Comparison of ENCODE assay signal across 8 cellular contexts in the genomic region with DNA sequence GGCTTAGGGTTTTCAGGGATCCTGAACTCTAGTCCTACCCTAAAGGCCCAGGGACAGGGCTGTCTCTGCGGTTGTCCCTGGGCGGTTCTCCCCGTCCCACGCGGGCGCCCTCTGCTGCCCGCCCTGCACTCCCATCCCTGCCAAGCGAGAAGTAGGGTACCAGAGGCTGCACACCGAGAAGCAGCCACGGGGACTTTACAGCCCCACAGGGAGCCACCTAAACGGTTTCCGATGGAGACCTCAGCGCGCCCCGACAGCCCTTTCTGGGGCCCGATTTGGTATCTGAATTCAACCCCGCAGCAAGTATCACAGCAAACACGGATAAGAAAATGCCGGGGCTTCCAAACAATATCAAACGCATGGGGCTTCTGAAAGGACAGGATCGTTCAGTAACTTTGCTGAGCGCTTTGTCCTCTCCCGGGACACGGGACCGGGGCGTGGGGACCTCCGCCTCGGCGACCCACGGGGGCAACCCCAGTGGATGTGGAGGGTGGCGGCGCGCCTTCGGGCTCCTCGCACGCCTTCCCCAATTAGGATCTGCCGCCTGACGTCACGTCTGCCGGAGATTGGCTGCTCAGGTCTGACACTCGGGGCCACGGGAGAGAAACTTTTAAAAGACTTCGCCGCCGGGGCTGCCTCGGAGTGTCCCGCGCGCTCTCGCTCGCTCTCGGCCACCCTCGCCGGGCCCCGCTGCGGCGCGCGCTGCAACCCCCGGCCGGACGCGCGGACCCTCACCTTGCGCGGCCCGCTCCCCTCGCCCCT. TPM values are rescaled to one million over a fixed set of nuclear protein-coding genes. Genes with fewer than 3 reads are reported as not detected.
DNase-seq lines count a peak whose midpoint lies in the region; ATAC-seq and FAIRE-seq lines count a peak whose summit lies in the region.

A gene with protein sequence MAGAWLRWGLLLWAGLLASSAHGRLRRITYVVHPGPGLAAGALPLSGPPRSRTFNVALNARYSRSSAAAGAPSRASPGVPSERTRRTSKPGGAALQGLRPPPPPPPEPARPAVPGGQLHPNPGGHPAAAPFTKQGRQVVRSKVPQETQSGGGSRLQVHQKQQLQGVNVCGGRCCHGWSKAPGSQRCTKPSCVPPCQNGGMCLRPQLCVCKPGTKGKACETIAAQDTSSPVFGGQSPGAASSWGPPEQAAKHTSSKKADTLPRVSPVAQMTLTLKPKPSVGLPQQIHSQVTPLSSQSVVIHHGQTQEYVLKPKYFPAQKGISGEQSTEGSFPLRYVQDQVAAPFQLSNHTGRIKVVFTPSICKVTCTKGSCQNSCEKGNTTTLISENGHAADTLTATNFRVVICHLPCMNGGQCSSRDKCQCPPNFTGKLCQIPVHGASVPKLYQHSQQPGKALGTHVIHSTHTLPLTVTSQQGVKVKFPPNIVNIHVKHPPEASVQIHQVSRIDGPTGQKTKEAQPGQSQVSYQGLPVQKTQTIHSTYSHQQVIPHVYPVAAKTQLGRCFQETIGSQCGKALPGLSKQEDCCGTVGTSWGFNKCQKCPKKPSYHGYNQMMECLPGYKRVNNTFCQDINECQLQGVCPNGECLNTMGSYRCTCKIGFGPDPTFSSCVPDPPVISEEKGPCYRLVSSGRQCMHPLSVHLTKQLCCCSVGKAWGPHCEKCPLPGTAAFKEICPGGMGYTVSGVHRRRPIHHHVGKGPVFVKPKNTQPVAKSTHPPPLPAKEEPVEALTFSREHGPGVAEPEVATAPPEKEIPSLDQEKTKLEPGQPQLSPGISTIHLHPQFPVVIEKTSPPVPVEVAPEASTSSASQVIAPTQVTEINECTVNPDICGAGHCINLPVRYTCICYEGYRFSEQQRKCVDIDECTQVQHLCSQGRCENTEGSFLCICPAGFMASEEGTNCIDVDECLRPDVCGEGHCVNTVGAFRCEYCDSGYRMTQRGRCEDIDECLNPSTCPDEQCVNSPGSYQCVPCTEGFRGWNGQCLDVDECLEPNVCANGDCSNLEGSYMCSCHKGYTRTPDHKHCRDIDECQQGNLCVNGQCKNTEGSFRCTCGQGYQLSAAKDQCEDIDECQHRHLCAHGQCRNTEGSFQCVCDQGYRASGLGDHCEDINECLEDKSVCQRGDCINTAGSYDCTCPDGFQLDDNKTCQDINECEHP (N-terminal part only) (plus strand): TSS at position 640 of the 762 bp plus-strand sequence. CDS start 372 bp downstream, outside the sequence.

- H3K23ac ChIP-seq in mesendoderm (ENCODE audit: low read length) = peak within 1 kb of the TSS; percentile 37

- no peak within 1 kb of the TSS for H4K5ac ChIP-seq in mesendoderm (ENCODE audit: low read length)

- no peaks in the 10 kb centered on the region for H3K9me3 Mint-ChIP-seq in activated CD8-positive, alpha-beta T cell treated with anti-CD3 and anti-CD28 coated beads, Interleukin-2, amount 10 ng/mL, durations not matched to agents 7 days and 5 days (ENCODE audit: insufficient read depth)

- peak within 1 kb of the TSS; percentile 95 for H2BK120ac ChIP-seq in mesendoderm (ENCODE audit: low read depth, low read length)

- no peak within 1 kb of the TSS for H3K27ac Mint-ChIP-seq in activated CD8-positive, alpha-beta T cell treated with anti-CD3 and anti-CD28 coated beads, Interleukin-2, amount 10 ng/mL, durations not matched to agents 7 days and 5 days

- peak; percentile 51 for FAIRE-seq in GM18507 (lab: Jason Lieb, UNC)

- H3K27ac ChIP-seq in mesendoderm (ENCODE audit: low read depth, low read length) = peak within 1 kb of the TSS; percentile 80

- H3K79me1 ChIP-seq in mesendoderm (ENCODE audit: low read length) = no peaks in the 10 kb centered on the region

- no peaks in the 10 kb centered on the region for H3K27me3 ChIP-seq in mesendoderm (ENCODE audit: insufficient read depth, low read length, poor library complexity)

- H3K4me1 Mint-ChIP-seq in activated CD8-positive, alpha-beta T cell treated with anti-CD3 and anti-CD28 coated beads, Interleukin-2, amount 10 ng/mL, durations not matched to agents 7 days and 5 days (ENCODE audit: low read depth) = peaks cover 7% of the 10 kb centered on the region

- H3K18ac ChIP-seq in mesendoderm (ENCODE audit: low read length) = peak within 1 kb of the TSS; percentile 100

- H3K4ac ChIP-seq in mesendoderm (ENCODE audit: low read depth, low read length) = peak within 1 kb of the TSS; percentile 74

- H3K36me3 ChIP-seq in mesendoderm (ENCODE audit: control insufficient read depth, insufficient read depth, low read length) = no peaks in the 10 kb centered on the region

- H3K4me2 ChIP-seq in mesendoderm (ENCODE audit: low read length) = peak within 1 kb of the TSS; percentile 94

- H2AK5ac ChIP-seq in mesendoderm (ENCODE audit: low read length) = no peak within 1 kb of the TSS

- in situ Hi-C loops in ACHN (cut with HindIII; ENCODE audit: low pct_ligation_motif_present, low pct_unique_long_range_greater_than_20kb, low sequenced_read_pairs) = no loop called here
- in situ Hi-C loops in endometrial microvascular endothelial cells (cut with HindIII; ENCODE audit: inconsistent ontology term, low pct_unique_long_range_greater_than_20kb, low sequenced_read_pairs) = no loop called here

- no CpG with 5 or more reads among the region's 68 CpGs for WGBS in mesendoderm (ENCODE audit: extremely low coverage, insufficient coverage, low lambda C conversion rate)

- peak within 1 kb of the TSS; percentile 98 for H4K8ac ChIP-seq in mesendoderm (ENCODE audit: low read depth, low read length)

- H3K79me2 ChIP-seq in mesendoderm (ENCODE audit: control insufficient read depth, insufficient read depth, low read length) = no peaks in the 10 kb centered on the region

- H3K4me3 ChIP-seq in mesendoderm (ENCODE audit: low read length) = peak within 1 kb of the TSS; percentile 64

- H3K27me3 Mint-ChIP-seq in activated CD8-positive, alpha-beta T cell treated with anti-CD3 and anti-CD28 coated beads, Interleukin-2, amount 10 ng/mL, durations not matched to agents 7 days and 5 days (ENCODE audit: low read depth) = peaks cover 29% of the 10 kb centered on the region

- peak within 1 kb of the TSS; percentile 74 for H3K4me3 Mint-ChIP-seq in activated CD8-positive, alpha-beta T cell treated with anti-CD3 and anti-CD28 coated beads, Interleukin-2, amount 10 ng/mL, durations not matched to agents 7 days and 5 days

- peak; percentile 69 for DNase-seq in ACHN
- DNase-seq in GM18507 (ENCODE audit: extremely low spot score, insufficient read length, low read depth) = peak; percentile 29
- peak; percentile 79 for DNase-seq in NCI-H2171 treated with DMSO at 0.1 percent for 48 hours (lab: John Stamatoyannopoulos, UW)
- peak; percentile 75 for DNase-seq in activated CD8-positive, alpha-beta T cell treated with anti-CD3 and anti-CD28 coated beads, Interleukin-2, amount 10 ng/mL, durations not matched to agents 7 days and 5 days
- DNase-seq in mesendoderm = peak; percentile 85
- DNase-seq in stimulated activated CD8-positive, alpha-beta memory T cell treated with anti-CD3 and anti-CD28 coated beads, Interleukin-15, amount 100 ng/mL, for 24 hours (ENCODE audit: low read depth) = peak; percentile 6

- H2BK5ac ChIP-seq in mesendoderm (ENCODE audit: low read length) = no peak within 1 kb of the TSS

- no peaks in the 10 kb centered on the region for H3K4me1 ChIP-seq in mesendoderm (ENCODE audit: control insufficient read depth, low read depth, low read length)

- peak within 1 kb of the TSS; percentile 91 for H3K56ac ChIP-seq in mesendoderm (ENCODE audit: low read length)

- POLR2A ChIA-PET in activated CD8-positive, alpha-beta T cell treated with anti-CD3 and anti-CD28 coated beads, Interleukin-2, amount 10 ng/mL, durations not matched to agents 7 days and 5 days (lab: Charles Lee) = no interaction called here

- no peaks in the 10 kb centered on the region for H3K36me3 Mint-ChIP-seq in activated CD8-positive, alpha-beta T cell treated with anti-CD3 and anti-CD28 coated beads, Interleukin-2, amount 10 ng/mL, durations not matched to agents 7 days and 5 days (ENCODE audit: low read depth)

- CTCF ChIA-PET in activated CD8-positive, alpha-beta T cell treated with anti-CD3 and anti-CD28 coated beads, Interleukin-2, amount 10 ng/mL, durations not matched to agents 7 days and 5 days (lab: Charles Lee) = no interaction called here

- H3K9ac ChIP-seq in mesendoderm (ENCODE audit: low read length) = peak within 1 kb of the TSS; percentile 80

- ATAC-seq in HG02981 (IDR thresholded peaks at IDR 0.05; ENCODE audit: unreplicated experiment) = peak; percentile 70
- ATAC-seq in activated CD8-positive, alpha-beta T cell treated with anti-CD3 and anti-CD28 coated beads, Interleukin-2, amount 10 ng/mL, durations not matched to agents 7 days and 5 days = peak; percentile 84

- H2BK15ac ChIP-seq in mesendoderm (replicated peaks; ENCODE audit: low read depth) = peak within 1 kb of the TSS; percentile 76

RNA-seq across cellular contexts. Expression of the gene that starts here (rescaled TPM):
- total RNA-seq in activated CD8-positive, alpha-beta T cell treated with anti-CD3 and anti-CD28 coated beads, Interleukin-2, amount 10 ng/mL, durations not matched to agents 7 days and 5 days = under 1 TPM; 0.03 to 0.24 TPM
- total RNA-seq in endometrial microvascular endothelial cells (ENCODE audit: inconsistent ontology term) = 146 TPM
- 11.8 TPM for polyA plus RNA-seq in mesendoderm (2013, experiment 1 of 2)
- polyA plus RNA-seq in mesendoderm (2013, experiment 2 of 2) = 11.8 TPM

Comparison
In these comparisons a context has a peak if more than half of its experiments do, and no peak if none do; other contexts are left out.
1. Peak in every context shown above with its lines: DNase-seq, ATAC-seq, H3K4me3 ChIP-seq and H3K27ac ChIP-seq.
2. RNA of the gene that starts here (total RNA-seq): 146 TPM in endometrial microvascular endothelial cells (single experiment); 0.03 to 0.24 TPM in activated CD8-positive, alpha-beta T cell treated with anti-CD3 and anti-CD28 coated beads, Interleukin-2, amount 10 ng/mL, durations not matched to agents 7 days and 5 days; every median in the first group is over 100 times any median in the second.
3. Peak in DNase-seq and ATAC-seq in activated CD8-positive, alpha-beta T cell treated with anti-CD3 and anti-CD28 coated beads, Interleukin-2, amount 10 ng/mL, durations not matched to agents 7 days and 5 days; RNA of the gene not detected or under 1 TPM.
4. DNase-seq: peak in every context shown above with its lines; median percentile 85 in mesendoderm; 79 in NCI-H2171 treated with DMSO at 0.1 percent for 48 hours; 75 in activated CD8-positive, alpha-beta T cell treated with anti-CD3 and anti-CD28 coated beads, Interleukin-2, amount 10 ng/mL, durations not matched to agents 7 days and 5 days; 69 in ACHN; 29 in GM18507; 6 in stimulated activated CD8-positive, alpha-beta memory T cell treated with anti-CD3 and anti-CD28 coated beads, Interleukin-15, amount 100 ng/mL, for 24 hours.